In the genomic region with DNA sequence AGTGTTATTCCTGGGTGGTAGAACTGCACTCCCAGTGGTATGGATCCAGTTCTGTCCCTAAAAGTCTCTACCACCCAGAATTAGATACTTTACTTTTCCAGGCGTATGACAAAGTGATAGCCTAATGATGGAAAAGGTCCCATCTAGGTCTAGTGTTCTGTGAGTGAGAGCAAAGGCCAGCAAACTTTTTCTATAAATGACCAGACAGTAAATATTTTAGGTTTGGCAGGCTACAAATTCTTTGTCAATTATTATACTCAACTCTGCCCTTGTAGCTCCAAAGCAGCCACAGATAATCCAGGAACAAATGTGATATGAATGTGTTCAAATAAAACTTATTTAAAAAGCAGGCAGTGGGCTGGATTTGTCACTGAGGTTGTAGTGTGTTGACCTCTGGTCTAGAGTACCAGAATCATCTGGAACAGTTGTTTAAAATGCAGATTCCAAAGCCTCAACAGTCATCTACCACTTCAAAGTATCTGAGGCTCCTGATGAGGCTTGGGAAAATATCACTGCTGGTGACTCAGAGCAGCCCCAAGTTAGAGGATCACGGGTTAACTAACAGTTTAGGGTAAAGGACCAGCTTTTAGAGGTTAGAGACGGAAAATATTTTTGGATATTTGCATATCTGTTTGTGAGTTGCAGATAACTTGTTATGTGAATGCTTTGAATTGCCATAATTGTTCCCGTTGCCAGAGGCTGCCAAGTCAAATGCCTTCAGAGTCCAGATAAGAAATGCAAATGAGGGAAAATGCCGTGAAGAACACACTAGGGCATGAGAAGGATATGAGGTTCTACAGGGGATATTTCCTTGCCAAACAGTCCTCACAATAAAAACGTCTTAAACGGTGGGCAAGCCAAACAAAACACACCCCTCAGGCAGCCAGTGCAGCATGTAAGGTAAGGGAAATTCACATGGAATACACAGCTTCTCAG, we compare ENCODE assay signal across 11 cellular contexts. TPM values are rescaled to one million over a fixed set of nuclear protein-coding genes. Genes with fewer than 3 reads are reported as not detected.
DNase-seq lines count a peak whose midpoint lies in the region; ATAC-seq and TF ChIP-seq lines count a peak whose summit lies in the region.
"Had no signal": no experiment of that assay in that cellular context is flagged by ENCODE, and none has a peak within 500 bp of the region (broad histone marks: within the 10 kb centered on the region; RNA-seq: fewer than 3 reads in every experiment).

No MANE protein-coding gene starts in this region.

- CTCF ChIA-PET in AG04450 (lab: Charles Lee): no interaction called here

- DNase-seq in AG04450 (ENCODE audit: low read depth, low spot score): peak; percentile 27
- peak; percentile 88 for DNase-seq in NCI-H460 (ENCODE audit: extremely low read depth, low read depth)
- peak; percentile 16 for DNase-seq in epithelial cell of esophagus (ENCODE audit: low read depth)
- no peak for DNase-seq in DMS 273 treated with DMSO at 0.1 percent for 48 hours (lab: John Stamatoyannopoulos, UW)
- DNase-seq in activated naive CD4-positive, alpha-beta T cell (lab: John Stamatoyannopoulos, UW): no peak
- DNase-seq: central memory CD4-positive, alpha-beta T cell; NCI-H510A treated with DMSO at 0.1 percent for 48 hours had no signal

- TF ChIP-seq CTCF in AG04450 (IDR thresholded peaks at IDR 0.05; ENCODE audit: low read depth, low read length) (no peak), epithelial cell of esophagus (IDR thresholded peaks at IDR 0.05; ENCODE audit: insufficient read depth, low read depth, low read length, missing control alignments) (no peak)

- POLR2A ChIA-PET in AG04450 (lab: Yijun Ruan, JAX): no interaction called here

- H3K36me3 ChIP-seq in mesodermal cell (ENCODE audit: control insufficient read depth, insufficient read depth, low read length): no peaks in the 10 kb centered on the region

- H3K4me1 ChIP-seq in mesodermal cell (ENCODE audit: control insufficient read depth, insufficient read depth, low read length, poor library complexity, severe bottlenecking): peaks cover 17% of the 10 kb centered on the region

- H3K27me3 ChIP-seq in AG04450 (ENCODE audit: control insufficient read depth, insufficient read depth, low read length): peaks cover 17% of the 10 kb centered on the region

- H3K4me3 ChIP-seq in AG04450 (ENCODE audit: low read depth, low read length): no peak overlapping the region
- H3K4me3 ChIP-seq in epithelial cell of esophagus (ENCODE audit: low read length): no peak overlapping the region
- no peak overlapping the region for H3K4me3 ChIP-seq in mesodermal cell (ENCODE audit: extremely low read depth, insufficient read depth, low read length, poor library complexity, severe bottlenecking)

- H3K27ac ChIP-seq in AG04450 (ENCODE audit: low read depth, low read length) (no peak overlapping the region), mesodermal cell (ENCODE audit: low read depth, low read length, severe bottlenecking) (peak overlapping the region; percentile 76)

- WGBS in mesodermal cell (ENCODE audit: insufficient coverage in 2 of 2), 2 experiments: 54 to 70% methylated on average over 3 of the region's 7 CpGs

- no peaks in the 10 kb centered on the region for H3K9me3 ChIP-seq in AG04450 (ENCODE audit: control insufficient read depth, insufficient read depth, low read length)
- H3K9me3 ChIP-seq in mesodermal cell (ENCODE audit: control insufficient read depth, low read length): no peaks in the 10 kb centered on the region

- ATAC-seq in GM21515 (IDR thresholded peaks at IDR 0.05; ENCODE audit: unreplicated experiment) (no peak), HG02884 (IDR thresholded peaks at IDR 0.05; ENCODE audit: unreplicated experiment) (no peak)

RNA-seq across cellular contexts. Expression of a gene that starts 19.4 kb away (rescaled TPM):
- not detected in 2 replicates for polyA plus RNA-seq in AG04450 (2011; rRNA removed)
- not detected in 2 replicates for polyA minus RNA-seq in AG04450 (2011; rRNA and poly(A)+ RNA removed)
- 2.7 and 3.0 TPM in 2 replicates for total RNA-seq in NCI-H460 (2014; rRNA removed; shearing (Covaris generic))
- 1.5 and 2.3 TPM in 2 replicates for polyA plus RNA-seq in NCI-H460 (2014; cell fraction: nucleus; rRNA removed)
- polyA plus RNA-seq in mesodermal cell (2013, experiment 1 of 2): not detected
- polyA plus RNA-seq in mesodermal cell (2013, experiment 2 of 2): not detected
- total RNA-seq: lung microvascular endothelial cell had no signal

RNA-seq across cellular contexts. Expression of a gene that starts 35.3 kb away (rescaled TPM):
- polyA plus RNA-seq in AG04450 (2011; rRNA removed): 28.6 and 33.7 TPM in 2 replicates
- polyA minus RNA-seq in AG04450 (2011; rRNA and poly(A)+ RNA removed): 13.6 and 19.5 TPM in 2 replicates
- 105 and 121 TPM in 2 replicates for total RNA-seq in NCI-H460 (2014; rRNA removed; shearing (Covaris generic))
- polyA plus RNA-seq in NCI-H460 (2014; cell fraction: nucleus; rRNA removed): 62.2 and 91.7 TPM in 2 replicates
- 11.1 TPM for polyA plus RNA-seq in mesodermal cell (2013, experiment 1 of 2)
- polyA plus RNA-seq in mesodermal cell (2013, experiment 2 of 2): 12.6 TPM

Comparison
In these comparisons a context has a peak if more than half of its experiments do, and no peak if none do; other contexts are left out.
1. DNase-seq: peak in AG04450 (single experiment), NCI-H460 (single experiment) and epithelial cell of esophagus (single experiment); none in DMS 273 treated with DMSO at 0.1 percent for 48 hours (single experiment) and activated naive CD4-positive, alpha-beta T cell (0 of 4).